In genomic region chr14:99822166-99822527, GRCh38 we compare ENCODE assay signal across 15 cellular contexts. TPM values are rescaled to one million over a fixed set of nuclear protein-coding genes. Genes with fewer than 3 reads are reported as not detected.
A peak's percentile ranks its signal among the peaks of the same experiment; 100 is the strongest.
DNase-seq lines count a peak whose midpoint lies in the region; ATAC-seq, FAIRE-seq and TF ChIP-seq lines count a peak whose summit lies in the region.
"Had no signal": no experiment of that assay in that cellular context is flagged by ENCODE, and none has a peak within 500 bp of the region (broad histone marks: within the 10 kb centered on the region; RNA-seq: fewer than 3 reads in every experiment).

No MANE protein-coding gene starts in this region.

- H4K91ac ChIP-seq in H1 (replicated peaks; ENCODE audit: insufficient read length, low read length): no peak overlapping the region

- H3K36me3 ChIP-seq in RWPE2 (ENCODE audit: low read depth) (no peaks in the 10 kb centered on the region), H1 (ENCODE audit: control insufficient read depth in 2 of 4, insufficient read depth in 4 of 4, low read length in 3 of 4) (no peaks in the 10 kb centered on the region), neural cell (ENCODE audit: insufficient read depth, low read length) (no peaks in the 10 kb centered on the region)
- H3K36me3 ChIP-seq: HAP-1 had no signal

- in situ Hi-C loops in KBM-7 (cut with MboI; ENCODE audit: low pct_unique_long_range_greater_than_20kb, low sequenced_read_pairs): no loop called here

- no peak overlapping the region for H3K56ac ChIP-seq in H1 (replicated peaks; ENCODE audit: insufficient read length, low read depth, low read length)

- H3F3A ChIP-seq in neural cell (ENCODE audit: insufficient read depth, low read length, poor library complexity, severe bottlenecking): no peaks in the 10 kb centered on the region

- FAIRE-seq in H1 (lab: Jason Lieb, UNC): no peak
- FAIRE-seq: GM18507 had no signal

- DNase-seq in NCI-H526 treated with DMSO at 0.1 percent for 48 hours (lab: John Stamatoyannopoulos, UW) (peak; percentile 64), NCI-H526 (lab: John Stamatoyannopoulos, UW) (no peak), RWPE2 (ENCODE audit: low spot score) (no peak), H1 (ENCODE audit: low read depth in 1 of 2, low spot score in 2 of 2) (no peak), KBM-7 (no peak), NOMO-1 (lab: John Stamatoyannopoulos, UW; ENCODE audit: unreplicated experiment in 2 of 2) (no peak), NCI-H2171 treated with DMSO at 0.1 percent for 48 hours (lab: John Stamatoyannopoulos, UW) (no peak)
- DNase-seq: 8988T, DMS 273 treated with DMSO at 0.1 percent for 48 hours, NCI-H146, NCI-H2081 treated with DMSO at 0.1 percent for 48 hours had no signal

- no peak overlapping the region for H4K8ac ChIP-seq in H1 (ENCODE audit: extremely low read depth, insufficient read depth, low read length)

- H3K27me3 ChIP-seq in RWPE2 (ENCODE audit: insufficient read depth, poor library complexity, severe bottlenecking) (peaks cover 16% of the 10 kb centered on the region), H1 (replicated peaks in 1 of 4; ENCODE audit: control insufficient read depth in 3 of 4, extremely low read depth in 1 of 4, insufficient read depth in 3 of 4, low read length in 3 of 4) (no peaks in the 10 kb centered on the region), neural cell (ENCODE audit: insufficient read depth, low read depth, low read length) (no peaks in the 10 kb centered on the region)

- H2BK120ac ChIP-seq in H1 (replicated peaks; ENCODE audit: low read depth, low read length): no peak overlapping the region

- no peak for TF ChIP-seq EP300 in H1 (IDR thresholded peaks at IDR 0.05; ENCODE audit: borderline replicate concordance in 1 of 2, low read depth in 2 of 2, low read length in 2 of 2)
- TF ChIP-seq EP300 in neural cell (conservative IDR thresholded peaks at IDR 0.05; ENCODE audit: poor library complexity, severe bottlenecking): no peak

- H3K4me2 ChIP-seq in H1 (ENCODE audit: insufficient read depth in 1 of 2, low read depth in 2 of 2, low read length in 2 of 2): no peak overlapping the region
- H3K4me2 ChIP-seq in neural cell (ENCODE audit: low read length): no peak overlapping the region
- H3K4me2 ChIP-seq: SK-N-SH had no signal

- no peak overlapping the region for H3K18ac ChIP-seq in H1 (ENCODE audit: extremely low read depth, low read length)

- no peak overlapping the region for H2BK5ac ChIP-seq in H1 (ENCODE audit: low read depth, low read length)

- H4K5ac ChIP-seq in H1 (ENCODE audit: insufficient read length, low read depth, low read length): no peak overlapping the region

- no peak overlapping the region for H2BK15ac ChIP-seq in H1 (ENCODE audit: low read length)

- H2AFZ ChIP-seq in H1 (ENCODE audit: low read length) (no peak overlapping the region), neural cell (ENCODE audit: low read depth, low read length) (no peak overlapping the region)

- peak overlapping the region; percentile 51; the same call in 1 of the 2 replicates for H2BK12ac ChIP-seq in H1 (ENCODE audit: low read depth, low read length)

- CTCF ChIA-PET in H1 (lab: Charles Lee; ENCODE audit: partially characterized antibody): interaction anchor here (0.7 to 2.0 kb wide), 9 partner anchors 10 to 77 kb away, joined by 3 to 10 read pairs (median 5); no protein-coding TSS in a partner anchor

- 83% methylated on average over 1 of the region's 1 CpG; no CpG with 5 or more reads in 1 of the 2 experiments for WGBS in H1 (ENCODE audit: extremely low coverage in 1 of 2, insufficient coverage in 1 of 2, insufficient read length in 1 of 2, insufficient replicate concordance in 2 of 2, low coverage in 1 of 2, low lambda C conversion rate in 2 of 2, missing lambda C conversion rate in 1 of 2), 2 experiments

- peaks cover 6% of the 10 kb centered on the region for H3K79me1 ChIP-seq in H1 (ENCODE audit: low read depth, low read length)

- TF ChIP-seq RAD21 in H1 (IDR thresholded peaks at IDR 0.05 in 1 of 2, conservative IDR thresholded peaks at IDR 0.05 in 1 of 2; ENCODE audit: low read depth in 2 of 2, low read length in 2 of 2) (no peak), neural cell (conservative IDR thresholded peaks at IDR 0.05) (no peak)

- no peaks in the 10 kb centered on the region for H3K23me2 ChIP-seq in H1 (ENCODE audit: low read depth, low read length)

- H2AK5ac ChIP-seq in H1 (ENCODE audit: low read depth, low read length): no peak overlapping the region

- no peak overlapping the region for H3K4me3 ChIP-seq in RWPE2 (ENCODE audit: severe bottlenecking)
- no peak overlapping the region for H3K4me3 ChIP-seq in H1 (ENCODE audit: extremely low read depth in 1 of 4, insufficient read depth in 2 of 4, low read depth in 3 of 4, low read length in 4 of 4)
- no peak overlapping the region for H3K4me3 ChIP-seq in neural cell (ENCODE audit: low read length)
- H3K4me3 ChIP-seq: HAP-1 had no signal

- peaks cover 0 to 8% of the 10 kb centered on the region in 2 experiments; a peak in 2 of 4 replicates for H3K79me2 ChIP-seq in H1 (ENCODE audit: control insufficient read depth in 1 of 2, insufficient read depth in 2 of 2, low read length in 2 of 2)
- peaks cover 8% of the 10 kb centered on the region for H3K79me2 ChIP-seq in neural cell (replicated peaks; ENCODE audit: insufficient read depth, low read length)

- no peak overlapping the region for H3K14ac ChIP-seq in H1 (ENCODE audit: insufficient read length)

- H3K4ac ChIP-seq in H1 (replicated peaks; ENCODE audit: insufficient read length, low read depth, low read length): no peak overlapping the region

- TF ChIP-seq CTCF in RWPE2 (IDR thresholded peaks at IDR 0.05; ENCODE audit: poor library complexity, severe bottlenecking) (no peak), H1 (IDR thresholded peaks at IDR 0.05; ENCODE audit: control extremely low read depth in 1 of 3, insufficient read depth in 1 of 3, low read depth in 1 of 3, low read length in 3 of 3) (no peak), neural cell (IDR thresholded peaks at IDR 0.05; ENCODE audit: poor library complexity, severe bottlenecking) (no peak)

- no peak for TF ChIP-seq POLR2A in H1 (IDR thresholded peaks at IDR 0.05; ENCODE audit: control extremely low read depth in 1 of 2, low read depth in 2 of 2, low read length in 2 of 2)

- no peaks in the 10 kb centered on the region for H3K9me2 ChIP-seq in neural cell (ENCODE audit: insufficient read depth, low read length)
- H3K9me2 ChIP-seq: SK-N-SH had no signal

- no peak overlapping the region for H3K9ac ChIP-seq in H1 (replicated peaks in 1 of 4; ENCODE audit: extremely low read depth in 1 of 4, low read depth in 3 of 4, low read length in 3 of 4)
- peak overlapping the region; percentile 25 for H3K9ac ChIP-seq in neural cell (ENCODE audit: low read length)
- H3K9ac ChIP-seq: SK-N-SH had no signal

- H3K4me1 ChIP-seq in RWPE2 (ENCODE audit: insufficient read depth, poor library complexity, severe bottlenecking) (no peaks in the 10 kb centered on the region), H1 (replicated peaks in 1 of 4; ENCODE audit: control insufficient read depth in 3 of 4, insufficient read depth in 4 of 4, low read length in 3 of 4) (peaks cover 3 to 17% (median 9%) of the 10 kb centered on the region in 4 experiments; a peak in 5 of 7 replicates)

- peak; percentile 6; the same call in 1 of the 3 replicates for ATAC-seq in RWPE2 (ENCODE audit: low read depth)

- H2BK20ac ChIP-seq in H1 (ENCODE audit: low read length): no peak overlapping the region

- H4K20me1 ChIP-seq in H1 (replicated peaks in 1 of 2; ENCODE audit: control insufficient read depth in 1 of 2, insufficient read depth in 2 of 2, low read length in 2 of 2): peaks cover 0 to 3% of the 10 kb centered on the region in 2 experiments
- no peaks in the 10 kb centered on the region for H4K20me1 ChIP-seq in neural cell (ENCODE audit: insufficient read depth)

- POLR2A ChIA-PET in H1 (lab: Charles Lee; ENCODE audit: partially characterized antibody): no interaction called here

- no peak overlapping the region for H3K27ac ChIP-seq in RWPE2 (ENCODE audit: poor library complexity, severe bottlenecking)
- H3K27ac ChIP-seq in H1 (ENCODE audit: low read depth, low read length): no peak overlapping the region
- peak overlapping the region; percentile 57 for H3K27ac ChIP-seq in neural cell (ENCODE audit: low read length)

- H3K23ac ChIP-seq in H1 (ENCODE audit: insufficient read length): no peak overlapping the region

- H3K9me3 ChIP-seq in RWPE2 (ENCODE audit: severe bottlenecking): no peaks in the 10 kb centered on the region
- H3K9me3 ChIP-seq in H1 (ENCODE audit: insufficient read depth in 2 of 2, low read depth in 1 of 2, low read length in 1 of 2): no peaks in the 10 kb centered on the region
- H3K9me3 ChIP-seq in neural cell (ENCODE audit: low read length): no peaks in the 10 kb centered on the region
- H3K9me3 ChIP-seq: HAP-1, SK-N-SH had no signal

TF ChIP-seq in H1, 55 proteins besides CTCF, POLR2A, EP300 and RAD21 (continues in another document):
- TF ChIP-seq RXRA (IDR thresholded peaks at IDR 0.05; ENCODE audit: insufficient read depth, low read depth, low read length) (no peak), ASH2L (IDR thresholded peaks at IDR 0.05; ENCODE audit: low read length) (no peak), KDM4A (IDR thresholded peaks at IDR 0.05; ENCODE audit: low read depth, low read length, severe bottlenecking) (no peak), KDM1A (IDR thresholded peaks at IDR 0.05; ENCODE audit: borderline replicate concordance, low read length) (no peak), CHD1 (IDR thresholded peaks at IDR 0.05; ENCODE audit: low read depth, low read length) (no peak), TAF7 (optimal IDR thresholded peaks at IDR 0.05; ENCODE audit: borderline replicate concordance, low read depth, low read length) (no peak)

TF ChIP-seq in neural cell, 6 proteins besides CTCF, POLR2A, EP300 and RAD21 (continues in another document):
- no peak for TF ChIP-seq MXI1 (conservative IDR thresholded peaks at IDR 0.05; ENCODE audit: poor library complexity, severe bottlenecking)
- TF ChIP-seq SMC3 (conservative IDR thresholded peaks at IDR 0.05; ENCODE audit: poor library complexity): no peak
- TF ChIP-seq EZH2 (IDR thresholded peaks at IDR 0.05; ENCODE audit: borderline replicate concordance, insufficient read depth, low read length, poor library complexity, severe bottlenecking): no peak

RNA-seq across cellular contexts. Expression of gene EML1, which starts 28.9 kb away (rescaled TPM):
- 24.7 and 32.9 TPM in 2 replicates for total RNA-seq in H1 (2021; fragmentation: NEBNext Ultra II Directional; extraction: Animal tissue kit (Norgen Biotek cat#: 25700))
- 9.8 and 11.1 TPM in 2 replicates for polyA plus RNA-seq in H1 (2011; rRNA removed)
- polyA plus RNA-seq in H1 (2011; cell fraction: cytosol; rRNA removed): 11.8 TPM
- polyA plus RNA-seq in H1 (2011; cell fraction: nucleus; rRNA removed): 30.9 TPM
- 16.6 to 36.3 TPM (median 23.0 TPM) in 4 replicates for polyA plus RNA-seq in H1 (2012, experiment 1 of 2)
- 3.3 TPM for polyA plus RNA-seq in H1 (2012, experiment 2 of 2)
- 6.5 TPM for polyA plus RNA-seq in H1 (2013, experiment 1 of 2)
- polyA plus RNA-seq in H1 (2013, experiment 2 of 2): 6.7 TPM
- polyA minus RNA-seq in H1 (2011; rRNA and poly(A)+ RNA removed): 55.1 and 82.5 TPM in 2 replicates
- polyA minus RNA-seq in H1 (2011; cell fraction: cytosol; rRNA and poly(A)+ RNA removed): 20.8 TPM
- polyA minus RNA-seq in H1 (2011; cell fraction: nucleus; rRNA and poly(A)+ RNA removed): 60.8 TPM
- polyA plus RNA-seq in neural cell: 21.7 and 27.2 TPM in 2 replicates
- polyA minus RNA-seq in neural cell: 46.7 and 52.1 TPM in 2 replicates
